1 cellular context compared by ENCODE assay signal in genomic region chr2:192023006-192023405, GRCh38.
TF ChIP-seq lines count a peak whose summit lies in the region.

No MANE protein-coding gene starts in this region.

TF ChIP-seq in HepG2, 621 proteins besides CTCF, POLR2A, EP300 and RAD21 (continued from another document):
- TF ChIP-seq BCLAF1 (IDR thresholded peaks at IDR 0.05) (no peak), TBP (CRISPR knock-in tag; IDR thresholded peaks at IDR 0.05) (no peak), ZFP36L1 (CRISPR knock-in tag; IDR thresholded peaks at IDR 0.05) (no peak), TCF12 (IDR thresholded peaks at IDR 0.05) (no peak), TCF12 (CRISPR knock-in tag; IDR thresholded peaks at IDR 0.05) (no peak), ZNF768 (CRISPR knock-in tag; IDR thresholded peaks at IDR 0.05) (no peak), KMT2B (CRISPR knock-in tag; IDR thresholded peaks at IDR 0.05) (no peak), HNF4G (IDR thresholded peaks at IDR 0.05; ENCODE audit: borderline replicate concordance, low read depth, low read length) (no peak; the same call in 1 of the 2 replicates), HNF4G (CRISPR knock-in tag; IDR thresholded peaks at IDR 0.05; ENCODE audit: borderline replicate concordance, low read depth) (no peak), AHDC1 (CRISPR knock-in tag; IDR thresholded peaks at IDR 0.05; ENCODE audit: borderline replicate concordance) (peak; percentile 73; the same call in 1 of the 2 replicates), NR2F2 (IDR thresholded peaks at IDR 0.05; ENCODE audit: borderline replicate concordance, low read depth) (peak; percentile 54; the same call in 1 of the 2 replicates), LRRFIP1 (CRISPR knock-in tag; conservative IDR thresholded peaks at IDR 0.05) (no peak), PATZ1 (CRISPR knock-in tag; IDR thresholded peaks at IDR 0.05) (no peak), CCAR2 (optimal IDR thresholded peaks at IDR 0.05; ENCODE audit: low read depth, low read length) (no peak), TCF7 (IDR thresholded peaks at IDR 0.05; ENCODE audit: low read depth) (peak; percentile 54; the same call in 1 of the 2 replicates), IKZF4 (CRISPR knock-in tag; IDR thresholded peaks at IDR 0.05; ENCODE audit: borderline replicate concordance, low read depth, not compliant biosample characterization) (no peak), NR2F1 (CRISPR knock-in tag; IDR thresholded peaks at IDR 0.05) (peak in 1 of 2 experiments; percentile 70; a peak in 2 of 4 replicates), ATF2 (CRISPR knock-in tag; IDR thresholded peaks at IDR 0.05) (no peak), RARA (CRISPR knock-in tag; IDR thresholded peaks at IDR 0.05) (no peak), SRF (IDR thresholded peaks at IDR 0.05; ENCODE audit: low read depth, low read length) (peak; percentile 78), ZMYM4 (CRISPR knock-in tag; IDR thresholded peaks at IDR 0.05) (peak; percentile 52; the same call in 1 of the 2 replicates), SALL1 (CRISPR knock-in tag; IDR thresholded peaks at IDR 0.05) (peak; percentile 51; the same call in 1 of the 2 replicates), AKAP8 (CRISPR knock-in tag; IDR thresholded peaks at IDR 0.05) (no peak), ZFP36L2 (CRISPR knock-in tag; IDR thresholded peaks at IDR 0.05) (no peak), PAXIP1 (CRISPR knock-in tag; conservative IDR thresholded peaks at IDR 0.05) (peak; percentile 46; the same call in 1 of the 2 replicates)
TF ChIP-seq in HepG2: peak in this region for 10.
